ENCODE assay signal across 8 cellular contexts in genomic region chr1:96416690-96417444, GRCh38.
A peak's percentile ranks its signal among the peaks of the same experiment; 100 is the strongest.
DNase-seq lines count a peak whose midpoint lies in the region; ATAC-seq and TF ChIP-seq lines count a peak whose summit lies in the region.

No MANE protein-coding gene starts in this region.

- no peak overlapping the region for H3K4me3 ChIP-seq in heart right ventricle
- H3K4me3 ChIP-seq in brain microvascular endothelial cell (ENCODE audit: low read depth, low read length) = no peak overlapping the region
- no peak overlapping the region for H3K4me3 ChIP-seq in transverse colon
- H3K4me3 ChIP-seq in MG63 = no peak overlapping the region

- no peaks in the 10 kb centered on the region for H3K36me3 ChIP-seq in heart right ventricle
- H3K36me3 ChIP-seq in brain microvascular endothelial cell (replicated peaks) = no peaks in the 10 kb centered on the region
- no peaks in the 10 kb centered on the region for H3K36me3 ChIP-seq in transverse colon
- H3K36me3 ChIP-seq in MG63 = no peaks in the 10 kb centered on the region; the same call in 1 of the 2 replicates

- H3K9me3 ChIP-seq in heart right ventricle = no peaks in the 10 kb centered on the region
- no peaks in the 10 kb centered on the region for H3K9me3 ChIP-seq in transverse colon
- H3K9me3 ChIP-seq in MG63 = no peaks in the 10 kb centered on the region; the same call in 1 of the 2 replicates

- TF ChIP-seq CTCF in heart right ventricle (IDR thresholded peaks at IDR 0.05) (no peak), brain microvascular endothelial cell (IDR thresholded peaks at IDR 0.05; ENCODE audit: low read depth, low read length, missing control alignments) (no peak), transverse colon (IDR thresholded peaks at IDR 0.05) (no peak)

- DNase-seq in left ventricle myocardium superior = no peak
- DNase-seq in heart right ventricle = no peak
- DNase-seq in brain microvascular endothelial cell = no peak
- no peak for DNase-seq in transverse colon
- no peak for DNase-seq in activated gamma-delta T cell treated with Interleukin-2 at 50 U/mL for 16 hours
- DNase-seq in effector CD4-positive, alpha-beta T cell = no peak
- DNase-seq in MG63 = no peak

- intact Hi-C loops in left ventricle myocardium superior (cut with micrococcal nuclease) = no loop called here
- intact Hi-C loops in heart right ventricle (cut with DNase I) = no loop called here
- intact Hi-C loops in transverse colon (cut with DNase I; ENCODE audit: low total_unique reads) = no loop called here

- peak; percentile 11 for ATAC-seq in left ventricle myocardium superior
- no peak for ATAC-seq in heart right ventricle
- peak; percentile 97 for ATAC-seq in HG03097 (IDR thresholded peaks at IDR 0.05; ENCODE audit: low FRiP score, unreplicated experiment)

- no peak for TF ChIP-seq POLR2A in transverse colon (IDR thresholded peaks at IDR 0.05)

- peaks cover 0 to 11% (median 9%) of the 10 kb centered on the region in 9 donors for H3K4me1 ChIP-seq in heart right ventricle
- no peaks in the 10 kb centered on the region for H3K4me1 ChIP-seq in transverse colon

- H3K27me3 ChIP-seq in heart right ventricle (no peaks in the 10 kb centered on the region), brain microvascular endothelial cell (replicated peaks) (no peaks in the 10 kb centered on the region), transverse colon (no peaks in the 10 kb centered on the region), MG63 (no peaks in the 10 kb centered on the region)

- TF ChIP-seq EP300 in transverse colon (IDR thresholded peaks at IDR 0.05; ENCODE audit: low read depth) = no peak

- in situ Hi-C loops in brain microvascular endothelial cell (cut with HindIII; ENCODE audit: low pct_ligation_motif_present, low sequenced_read_pairs) = no loop called here
- in situ Hi-C loops in transverse colon (cut with MboI; ENCODE audit: low pct_ligation_motif_present in 1 of 4, low pct_unique_long_range_greater_than_20kb in 1 of 4, low sequenced_read_pairs in 3 of 4) = no loop called here

- H3K27ac ChIP-seq in heart right ventricle (peak overlapping the region in 5 of 10 donors; percentile 6 to 60 (median 45)), brain microvascular endothelial cell (peak overlapping the region; percentile 44), transverse colon (peak overlapping the region; percentile 50 to 68 (median 58))

- 35 to 37% methylated on average over 6 of the region's 6 CpGs for WGBS in heart right ventricle, 2 donors
- 44 to 55% methylated on average over 5 to 6 of the region's 6 CpGs for WGBS in transverse colon (ENCODE audit: low coverage in 1 of 2), 2 donors

Comparison
In these comparisons a context has a peak if more than half of its experiments do, and no peak if none do; other contexts are left out.
1. ATAC-seq: peak in left ventricle myocardium superior (single experiment) and HG03097 (single experiment); none in heart right ventricle (0 of 8).